1 cellular context compared by ENCODE assay signal in the genomic region with DNA sequence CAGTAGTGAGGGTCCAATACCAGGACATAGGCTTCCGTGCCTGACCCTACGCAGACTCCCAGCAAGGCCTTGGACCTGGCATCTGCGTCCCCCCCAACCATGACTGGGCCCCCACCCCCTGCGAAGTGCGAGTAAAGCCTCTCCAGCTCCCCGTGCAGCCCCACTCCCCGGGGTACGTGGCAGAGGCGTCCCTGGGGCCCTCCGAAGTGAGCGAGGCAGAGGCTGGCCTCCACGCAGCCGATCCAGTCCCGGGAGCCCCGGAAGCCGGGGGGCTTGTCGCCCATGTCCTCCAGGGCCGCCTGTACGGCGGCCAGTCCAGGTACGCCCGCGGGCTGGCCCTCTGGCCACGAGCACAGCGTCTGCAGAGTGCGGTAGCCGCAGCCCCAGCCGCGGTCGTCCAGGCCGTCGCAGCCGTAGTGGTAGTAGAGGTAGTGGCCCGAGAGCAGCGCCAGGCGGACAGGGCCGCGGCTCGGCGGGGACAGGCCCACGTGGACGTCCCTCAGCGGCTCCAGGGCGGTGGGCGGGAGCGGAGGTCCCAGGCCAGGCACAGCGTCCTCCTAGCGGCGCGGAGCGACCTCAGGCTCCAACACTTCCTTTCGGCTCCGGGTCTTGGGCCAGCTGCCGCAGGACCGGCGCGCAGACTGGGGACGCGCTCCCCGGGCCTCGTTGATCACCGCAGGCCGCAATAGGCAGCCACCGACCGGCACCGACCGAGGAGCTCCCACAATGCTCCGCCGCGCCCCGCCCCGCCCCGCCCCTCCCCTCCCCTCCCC.
TF ChIP-seq lines count a peak whose summit lies in the region.

A gene (minus strand): TSS at position 728 of the 773 bp plus-strand sequence. CDS start 444 bp downstream, at position 284.

TF ChIP-seq in HEK293, 187 proteins besides CTCF, POLR2A, EP300 and RAD21 (continued from another document):
- TF ChIP-seq, protein P1, sequence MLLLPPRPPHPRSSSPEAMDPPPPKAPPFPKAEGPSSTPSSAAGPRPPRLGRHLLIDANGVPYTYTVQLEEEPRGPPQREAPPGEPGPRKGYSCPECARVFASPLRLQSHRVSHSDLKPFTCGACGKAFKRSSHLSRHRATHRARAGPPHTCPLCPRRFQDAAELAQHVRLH (tag by site-specific recombination; IDR thresholded peaks at IDR 0.05): 0 out of 2 replicates have a peak, but pooled peaks have one; percentile 46
- TF ChIP-seq ZFP41 (tag by site-specific recombination; IDR thresholded peaks at IDR 0.05; ENCODE audit: borderline replicate concordance) (no peak), MYNN (tag by site-specific recombination; IDR thresholded peaks at IDR 0.05; ENCODE audit: borderline replicate concordance) (peak; percentile 67; the same call in 1 of the 2 replicates), ZNF2 (tag by site-specific recombination; IDR thresholded peaks at IDR 0.05) (peak; percentile 70), OVOL3 (tag by site-specific recombination; IDR thresholded peaks at IDR 0.05) (peak; percentile 77; the same call in 1 of the 2 replicates), ZNF654 (tag by site-specific recombination; IDR thresholded peaks at IDR 0.05; ENCODE audit: low read depth) (no peak), GLIS2 (tag by site-specific recombination; IDR thresholded peaks at IDR 0.05) (peak; percentile 92)
- TF ChIP-seq, protein P2, sequence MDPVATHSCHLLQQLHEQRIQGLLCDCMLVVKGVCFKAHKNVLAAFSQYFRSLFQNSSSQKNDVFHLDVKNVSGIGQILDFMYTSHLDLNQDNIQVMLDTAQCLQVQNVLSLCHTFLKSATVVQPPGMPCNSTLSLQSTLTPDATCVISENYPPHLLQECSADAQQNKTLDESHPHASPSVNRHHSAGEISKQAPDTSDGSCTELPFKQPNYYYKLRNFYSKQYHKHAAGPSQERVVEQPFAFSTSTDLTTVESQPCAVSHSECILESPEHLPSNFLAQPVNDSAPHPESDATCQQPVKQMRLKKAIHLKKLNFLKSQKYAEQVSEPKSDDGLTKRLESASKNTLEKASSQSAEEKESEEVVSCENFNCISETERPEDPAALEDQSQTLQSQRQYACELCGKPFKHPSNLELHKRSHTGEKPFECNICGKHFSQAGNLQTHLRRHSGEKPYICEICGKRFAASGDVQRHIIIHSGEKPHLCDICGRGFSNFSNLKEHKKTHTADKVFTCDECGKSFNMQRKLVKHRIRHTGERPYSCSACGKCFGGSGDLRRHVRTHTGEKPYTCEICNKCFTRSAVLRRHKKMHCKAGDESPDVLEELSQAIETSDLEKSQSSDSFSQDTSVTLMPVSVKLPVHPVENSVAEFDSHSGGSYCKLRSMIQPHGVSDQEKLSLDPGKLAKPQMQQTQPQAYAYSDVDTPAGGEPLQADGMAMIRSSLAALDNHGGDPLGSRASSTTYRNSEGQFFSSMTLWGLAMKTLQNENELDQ (tag by site-specific recombination; IDR thresholded peaks at IDR 0.05; ENCODE audit: low read depth): no peak
- TF ChIP-seq, protein P3, sequence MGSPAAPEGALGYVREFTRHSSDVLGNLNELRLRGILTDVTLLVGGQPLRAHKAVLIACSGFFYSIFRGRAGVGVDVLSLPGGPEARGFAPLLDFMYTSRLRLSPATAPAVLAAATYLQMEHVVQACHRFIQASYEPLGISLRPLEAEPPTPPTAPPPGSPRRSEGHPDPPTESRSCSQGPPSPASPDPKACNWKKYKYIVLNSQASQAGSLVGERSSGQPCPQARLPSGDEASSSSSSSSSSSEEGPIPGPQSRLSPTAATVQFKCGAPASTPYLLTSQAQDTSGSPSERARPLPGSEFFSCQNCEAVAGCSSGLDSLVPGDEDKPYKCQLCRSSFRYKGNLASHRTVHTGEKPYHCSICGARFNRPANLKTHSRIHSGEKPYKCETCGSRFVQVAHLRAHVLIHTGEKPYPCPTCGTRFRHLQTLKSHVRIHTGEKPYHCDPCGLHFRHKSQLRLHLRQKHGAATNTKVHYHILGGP (tag by site-specific recombination; IDR thresholded peaks at IDR 0.05): no peak
- TF ChIP-seq, protein P4, sequence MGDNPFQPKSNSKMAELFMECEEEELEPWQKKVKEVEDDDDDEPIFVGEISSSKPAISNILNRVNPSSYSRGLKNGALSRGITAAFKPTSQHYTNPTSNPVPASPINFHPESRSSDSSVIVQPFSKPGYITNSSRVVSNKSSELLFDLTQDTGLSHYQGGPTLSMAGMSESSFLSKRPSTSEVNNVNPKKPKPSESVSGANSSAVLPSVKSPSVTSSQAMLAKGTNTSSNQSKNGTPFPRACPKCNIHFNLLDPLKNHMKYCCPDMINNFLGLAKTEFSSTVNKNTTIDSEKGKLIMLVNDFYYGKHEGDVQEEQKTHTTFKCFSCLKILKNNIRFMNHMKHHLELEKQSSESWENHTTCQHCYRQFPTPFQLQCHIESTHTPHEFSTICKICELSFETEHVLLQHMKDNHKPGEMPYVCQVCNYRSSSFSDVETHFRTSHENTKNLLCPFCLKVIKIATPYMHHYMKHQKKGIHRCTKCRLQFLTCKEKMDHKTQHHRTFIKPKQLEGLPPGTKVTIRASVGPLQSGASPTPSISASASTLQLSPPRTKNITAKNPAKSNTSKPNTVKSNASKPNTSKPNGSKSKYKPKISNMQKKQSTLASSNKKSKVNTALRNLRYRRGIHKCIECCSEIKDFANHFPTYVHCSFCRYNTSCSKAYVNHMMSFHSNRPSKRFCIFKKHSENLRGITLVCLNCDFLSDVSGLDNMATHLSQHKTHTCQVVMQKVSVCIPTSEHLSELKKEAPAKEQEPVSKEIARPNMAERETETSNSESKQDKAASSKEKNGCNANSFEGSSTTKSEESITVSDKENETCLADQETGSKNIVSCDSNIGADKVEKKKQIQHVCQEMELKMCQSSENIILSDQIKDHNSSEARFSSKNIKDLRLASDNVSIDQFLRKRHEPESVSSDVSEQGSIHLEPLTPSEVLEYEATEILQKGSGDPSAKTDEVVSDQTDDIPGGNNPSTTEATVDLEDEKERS (tag by site-specific recombination; IDR thresholded peaks at IDR 0.05): no peak
- TF ChIP-seq, protein P5, sequence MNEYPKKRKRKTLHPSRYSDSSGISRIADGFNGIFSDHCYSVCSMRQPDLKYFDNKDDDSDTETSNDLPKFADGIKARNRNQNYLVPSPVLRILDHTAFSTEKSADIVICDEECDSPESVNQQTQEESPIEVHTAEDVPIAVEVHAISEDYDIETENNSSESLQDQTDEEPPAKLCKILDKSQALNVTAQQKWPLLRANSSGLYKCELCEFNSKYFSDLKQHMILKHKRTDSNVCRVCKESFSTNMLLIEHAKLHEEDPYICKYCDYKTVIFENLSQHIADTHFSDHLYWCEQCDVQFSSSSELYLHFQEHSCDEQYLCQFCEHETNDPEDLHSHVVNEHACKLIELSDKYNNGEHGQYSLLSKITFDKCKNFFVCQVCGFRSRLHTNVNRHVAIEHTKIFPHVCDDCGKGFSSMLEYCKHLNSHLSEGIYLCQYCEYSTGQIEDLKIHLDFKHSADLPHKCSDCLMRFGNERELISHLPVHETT (tag by site-specific recombination; IDR thresholded peaks at IDR 0.05): no peak
